Comparison of ENCODE assay signal across 14 cellular contexts in genomic region chr4:173591760-173592159, GRCh38.
A peak's percentile ranks its signal among the peaks of the same experiment; 100 is the strongest.
DNase-seq lines count a peak whose midpoint lies in the region; TF ChIP-seq lines count a peak whose summit lies in the region.
"Had no signal": no experiment of that assay in that cellular context is flagged by ENCODE, and none has a peak within 500 bp of the region (broad histone marks: within the 10 kb centered on the region; RNA-seq: fewer than 3 reads in every experiment).

No MANE protein-coding gene starts in this region.

- H4K8ac ChIP-seq in mesendoderm (ENCODE audit: low read depth, low read length) = no peak overlapping the region

- intact Hi-C loops in esophagus squamous epithelium (cut with DNase I) = no loop called here

- no peak overlapping the region for H3K9ac ChIP-seq in Karpas-422 (ENCODE audit: low read length)
- no peak overlapping the region for H3K9ac ChIP-seq in mesendoderm (ENCODE audit: low read length)
- H3K9ac ChIP-seq: SK-N-SH had no signal

- H3K79me2 ChIP-seq in Karpas-422 (ENCODE audit: low read length) (no peaks in the 10 kb centered on the region), mesendoderm (ENCODE audit: control insufficient read depth, insufficient read depth, low read length) (no peaks in the 10 kb centered on the region)

- no peaks in the 10 kb centered on the region for H3K79me1 ChIP-seq in mesendoderm (ENCODE audit: low read length)

- H2BK120ac ChIP-seq in mesendoderm (ENCODE audit: low read depth, low read length) = no peak overlapping the region

- H4K20me1 ChIP-seq in Karpas-422 (ENCODE audit: insufficient read depth, low read depth, low read length) = no peaks in the 10 kb centered on the region

- H2BK15ac ChIP-seq in mesendoderm (replicated peaks; ENCODE audit: low read depth) = no peak overlapping the region

- H3K4ac ChIP-seq in mesendoderm (ENCODE audit: low read depth, low read length) = no peak overlapping the region

- H3K36me3 ChIP-seq in Karpas-422 (ENCODE audit: insufficient read depth, low read length) = no peaks in the 10 kb centered on the region
- no peaks in the 10 kb centered on the region for H3K36me3 ChIP-seq in WERI-Rb-1
- no peaks in the 10 kb centered on the region for H3K36me3 ChIP-seq in mesendoderm (ENCODE audit: control insufficient read depth, insufficient read depth, low read length)
- H3K36me3 ChIP-seq in esophagus squamous epithelium = no peaks in the 10 kb centered on the region

- peak; percentile 40 for DNase-seq in Karpas-422
- DNase-seq in WERI-Rb-1 = no peak
- DNase-seq in mesendoderm = peak; percentile 3
- no peak for DNase-seq in T-helper 2 cell
- no peak for DNase-seq in esophagus squamous epithelium (lab: John Stamatoyannopoulos, UW)
- no peak for DNase-seq in hypothalamus (lab: John Stamatoyannopoulos, UW)
- DNase-seq: ACHN; CD8-positive, alpha-beta T cell; EL; NCI-H1048; NCI-H2107; PC-9; SK-N-SH had no signal

- no peak overlapping the region for H2AFZ ChIP-seq in Karpas-422 (ENCODE audit: low read length)
- H2AFZ ChIP-seq: PC-9 had no signal

- H3K4me2 ChIP-seq in Karpas-422 (ENCODE audit: low read depth, low read length, poor library complexity, severe bottlenecking) (no peak overlapping the region), mesendoderm (ENCODE audit: low read length) (no peak overlapping the region)
- H3K4me2 ChIP-seq: PC-9, SK-N-SH had no signal

- H3K4me1 ChIP-seq in Karpas-422 (ENCODE audit: low read length) (no peaks in the 10 kb centered on the region), mesendoderm (ENCODE audit: control insufficient read depth, low read depth, low read length) (no peaks in the 10 kb centered on the region), esophagus squamous epithelium (no peaks in the 10 kb centered on the region)

- no peak overlapping the region for H3K56ac ChIP-seq in mesendoderm (ENCODE audit: low read length)

- no peak overlapping the region for H2AK5ac ChIP-seq in mesendoderm (ENCODE audit: low read length)

- no peak overlapping the region for H2BK5ac ChIP-seq in mesendoderm (ENCODE audit: low read length)

- no peak overlapping the region for H3K27ac ChIP-seq in Karpas-422 (ENCODE audit: low read length)
- no peak overlapping the region for H3K27ac ChIP-seq in WERI-Rb-1
- no peak overlapping the region for H3K27ac ChIP-seq in mesendoderm (ENCODE audit: low read depth, low read length)
- H3K27ac ChIP-seq in esophagus squamous epithelium = no peak overlapping the region
- H3K27ac ChIP-seq: PC-9 had no signal

- H3K4me3 ChIP-seq in Karpas-422 (ENCODE audit: low read length) = no peak overlapping the region
- H3K4me3 ChIP-seq in WERI-Rb-1 (ENCODE audit: low read depth, low read length) = no peak overlapping the region
- no peak overlapping the region for H3K4me3 ChIP-seq in mesendoderm (ENCODE audit: low read length)
- H3K4me3 ChIP-seq in esophagus squamous epithelium = no peak overlapping the region
- H3K4me3 ChIP-seq: PC-9 had no signal

- H3K9me2 ChIP-seq in Karpas-422 (replicated peaks; ENCODE audit: insufficient read depth, low read length) = no peaks in the 10 kb centered on the region
- H3K9me2 ChIP-seq: SK-N-SH had no signal

- TF ChIP-seq POLR2A in esophagus squamous epithelium (IDR thresholded peaks at IDR 0.05) = no peak

- H3K27me3 ChIP-seq in Karpas-422 (ENCODE audit: low read length) (no peaks in the 10 kb centered on the region), WERI-Rb-1 (ENCODE audit: insufficient read depth, low read depth, severe bottlenecking) (no peaks in the 10 kb centered on the region), mesendoderm (ENCODE audit: insufficient read depth, low read length, poor library complexity) (no peaks in the 10 kb centered on the region), esophagus squamous epithelium (peaks cover 0 to 7% (median 0%) of the 10 kb centered on the region in 4 donors)

- no peak overlapping the region for H3K18ac ChIP-seq in mesendoderm (ENCODE audit: low read length)

- 0 out of 3 replicates have a peak, but pooled peaks have one; percentile 5 for TF ChIP-seq CTCF in GM12872 (IDR thresholded peaks at IDR 0.05; ENCODE audit: insufficient read depth, low read depth, low read length)
- peak; percentile 34; the same call in 1 of the 2 replicates for TF ChIP-seq CTCF in WERI-Rb-1 (IDR thresholded peaks at IDR 0.05; ENCODE audit: low read depth, low read length)
- TF ChIP-seq CTCF in esophagus squamous epithelium (IDR thresholded peaks at IDR 0.05) = no peak

- H3K23ac ChIP-seq in mesendoderm (ENCODE audit: low read length) = no peak overlapping the region

- H3K9me3 ChIP-seq in Karpas-422 (ENCODE audit: low read length) (no peaks in the 10 kb centered on the region), WERI-Rb-1 (ENCODE audit: severe bottlenecking) (no peaks in the 10 kb centered on the region), esophagus squamous epithelium (no peaks in the 10 kb centered on the region)
- H3K9me3 ChIP-seq: SK-N-SH had no signal

- no peak overlapping the region for H4K5ac ChIP-seq in mesendoderm (ENCODE audit: low read length)

- WGBS in mesendoderm (ENCODE audit: extremely low coverage, insufficient coverage, low lambda C conversion rate) = no CpG with 5 or more reads among the region's 3 CpGs
- 82 to 91% methylated on average over 3 of the region's 3 CpGs for WGBS in esophagus squamous epithelium, 2 donors

Comparison
In these comparisons a context has a peak if more than half of its experiments do, and no peak if none do; other contexts are left out.
1. CTCF ChIP-seq: peak in GM12872 (single experiment) and WERI-Rb-1 (single experiment); none in esophagus squamous epithelium (0 of 6).
2. DNase-seq: peak in Karpas-422 (single experiment) and mesendoderm (single experiment); none in WERI-Rb-1 (single experiment), T-helper 2 cell (0 of 5), esophagus squamous epithelium (single experiment) and hypothalamus (0 of 51).